In genomic region chr6:41846666-41847237, GRCh38 we compare ENCODE assay signal across 8 cellular contexts. TPM values are rescaled to one million over a fixed set of nuclear protein-coding genes. Genes with fewer than 3 reads are reported as not detected.
DNase-seq lines count a peak whose midpoint lies in the region; ATAC-seq and TF ChIP-seq lines count a peak whose summit lies in the region.

No MANE protein-coding gene starts in this region.

- no peaks in the 10 kb centered on the region for H3K27me3 Mint-ChIP-seq in activated naive CD4-positive, alpha-beta T cell treated with anti-CD3 and anti-CD28 coated beads for 36 hours (ENCODE audit: low read depth)
- no peaks in the 10 kb centered on the region for H3K27me3 Mint-ChIP-seq in glutamatergic neuron (ENCODE audit: unreplicated experiment)

- no peaks in the 10 kb centered on the region for H4K20me1 ChIP-seq in MM.1S (ENCODE audit: insufficient read depth, low read length)
- H4K20me1 ChIP-seq in SK-N-SH (ENCODE audit: insufficient read depth): no peaks in the 10 kb centered on the region

- intact Hi-C loops in activated naive CD4-positive, alpha-beta T cell treated with anti-CD3 and anti-CD28 coated beads for 36 hours (cut with micrococcal nuclease): loop anchor here (1.0 to 2.0 kb wide), 7 partner anchors 48 to 320 kb away; partner anchors contain the start of genes BYSL, MED20, PRICKLE4 and USP49

- POLR2A ChIA-PET in SK-N-SH (lab: Yijun Ruan, JAX): no interaction called here

- H3K4me1 Mint-ChIP-seq in activated naive CD4-positive, alpha-beta T cell treated with anti-CD3 and anti-CD28 coated beads for 36 hours (ENCODE audit: low read depth): peaks cover 5% of the 10 kb centered on the region
- H3K4me1 Mint-ChIP-seq in glutamatergic neuron (ENCODE audit: low read depth, unreplicated experiment): no peaks in the 10 kb centered on the region

- DNase-seq in SIG-M5 treated with dmso at 0.1 percent for 504 hours (lab: John Stamatoyannopoulos, UW; ENCODE audit: unreplicated experiment) (peak; percentile 86), SIG-M5 (lab: John Stamatoyannopoulos, UW) (no peak), MM.1S (peak; percentile 46), SK-N-SH (peak; percentile 70), glutamatergic neuron (peak; percentile 55), retina (peak; percentile 26)
- peak; percentile 81 for DNase-seq in activated naive CD4-positive, alpha-beta T cell treated with anti-CD3 and anti-CD28 coated beads for 36 hours

- no peaks in the 10 kb centered on the region for H3K27me3 ChIP-seq in MM.1S (replicated peaks; ENCODE audit: insufficient read depth, low read length)
- H3K27me3 ChIP-seq in SK-N-SH (ENCODE audit: insufficient read depth): no peaks in the 10 kb centered on the region

- TF ChIP-seq CTCF in MM.1S (IDR thresholded peaks at IDR 0.05; ENCODE audit: low read length) (peak; percentile 86), SK-N-SH (IDR thresholded peaks at IDR 0.05) (peak; percentile 88), glutamatergic neuron (IDR thresholded peaks at IDR 0.05; ENCODE audit: partially characterized antibody, unreplicated experiment) (peak; percentile 66)

- H3K9ac ChIP-seq in MM.1S (ENCODE audit: low read length) (no peak overlapping the region), SK-N-SH (peak overlapping the region; percentile 23; the same call in 1 of the 2 replicates)

- no peaks in the 10 kb centered on the region for H3K9me3 Mint-ChIP-seq in activated naive CD4-positive, alpha-beta T cell treated with anti-CD3 and anti-CD28 coated beads for 36 hours
- H3K9me3 Mint-ChIP-seq in glutamatergic neuron (ENCODE audit: unreplicated experiment): no peaks in the 10 kb centered on the region

- no peak overlapping the region for H3K27ac Mint-ChIP-seq in activated naive CD4-positive, alpha-beta T cell treated with anti-CD3 and anti-CD28 coated beads for 36 hours
- H3K27ac Mint-ChIP-seq in glutamatergic neuron (ENCODE audit: unreplicated experiment): peak overlapping the region; percentile 67

- H3K36me3 ChIP-seq in MM.1S (replicated peaks; ENCODE audit: insufficient read depth, low read length) (no peaks in the 10 kb centered on the region), SK-N-SH (replicated peaks in 1 of 2; ENCODE audit: control insufficient read depth in 1 of 2, insufficient read depth in 2 of 2, low read length in 1 of 2) (no peaks in the 10 kb centered on the region)

- TF ChIP-seq EP300 in SK-N-SH (IDR thresholded peaks at IDR 0.05; ENCODE audit: borderline replicate concordance in 1 of 2, low read depth in 1 of 2, low read length in 1 of 2): no peak

- H3K27ac ChIP-seq in MM.1S (ENCODE audit: low read length) (no peak overlapping the region), SK-N-SH (ENCODE audit: low read depth in 2 of 2, low read length in 1 of 2) (peak overlapping the region; percentile 83 to 86)

- H3K79me2 ChIP-seq in MM.1S (ENCODE audit: low read length): peaks cover 5% of the 10 kb centered on the region; the same call in 1 of the 2 replicates
- H3K79me2 ChIP-seq in SK-N-SH (ENCODE audit: insufficient read depth): no peaks in the 10 kb centered on the region

- no peak for ATAC-seq in GM19452 (IDR thresholded peaks at IDR 0.05; ENCODE audit: unreplicated experiment)

- no peaks in the 10 kb centered on the region for H3K4me1 ChIP-seq in MM.1S (ENCODE audit: low read length)
- no peaks in the 10 kb centered on the region for H3K4me1 ChIP-seq in SK-N-SH (ENCODE audit: control insufficient read depth in 1 of 2, insufficient read depth in 2 of 2, low read depth in 1 of 2, low read length in 1 of 2)

- no peak overlapping the region for H3K4me3 ChIP-seq in MM.1S (ENCODE audit: low read length)
- H3K4me3 ChIP-seq in SK-N-SH (ENCODE audit: low read depth in 2 of 2, low read length in 1 of 2): no peak overlapping the region

- H2AFZ ChIP-seq in MM.1S (ENCODE audit: low read length) (no peak overlapping the region), SK-N-SH (ENCODE audit: low read depth) (peak overlapping the region; percentile 68)

- H3K9me2 ChIP-seq in MM.1S (replicated peaks; ENCODE audit: insufficient read depth, low read length) (no peaks in the 10 kb centered on the region), SK-N-SH (no peaks in the 10 kb centered on the region)

- CTCF ChIA-PET in SK-N-SH (lab: Yijun Ruan, JAX): interaction anchor here (0.6 to 3.0 kb wide), 25 partner anchors 9 to 478 kb away, joined by 3 to 15 read pairs (median 4); partner anchors contain the start of genes BYSL, CCND3, MED20 and TOMM6
- CTCF ChIA-PET in activated naive CD4-positive, alpha-beta T cell treated with anti-CD3 and anti-CD28 coated beads for 36 hours (lab: Charles Lee): interaction anchor here (0.6 to 5.6 kb wide), 22 partner anchors 10 to 320 kb away, joined by 3 to 75 read pairs (median 4); partner anchors contain the start of genes BYSL, MED20 and TOMM6

- H3K9me3 ChIP-seq in MM.1S (replicated peaks; ENCODE audit: insufficient read depth, low read length) (no peaks in the 10 kb centered on the region), SK-N-SH (no peaks in the 10 kb centered on the region)

- peaks cover 4% of the 10 kb centered on the region for H3K36me3 Mint-ChIP-seq in activated naive CD4-positive, alpha-beta T cell treated with anti-CD3 and anti-CD28 coated beads for 36 hours (ENCODE audit: low read depth)
- H3K36me3 Mint-ChIP-seq in glutamatergic neuron (ENCODE audit: unreplicated experiment): peaks cover 7% of the 10 kb centered on the region

- WGBS in SK-N-SH (ENCODE audit: low lambda C conversion rate): 8% methylated on average over 1 of the region's 1 CpG

- no peaks in the 10 kb centered on the region for H3F3A ChIP-seq in MM.1S (ENCODE audit: insufficient read depth, low read length)
- H3F3A ChIP-seq in SK-N-SH (replicated peaks; ENCODE audit: insufficient read depth): peaks cover 15% of the 10 kb centered on the region

- peak; percentile 84 for TF ChIP-seq RAD21 in SK-N-SH (IDR thresholded peaks at IDR 0.05; ENCODE audit: low read length)

- H3K4me2 ChIP-seq in MM.1S (ENCODE audit: low read depth, low read length) (no peak overlapping the region), SK-N-SH (peak overlapping the region; percentile 27; the same call in 1 of the 2 replicates)

- no peak overlapping the region for H3K4me3 Mint-ChIP-seq in activated naive CD4-positive, alpha-beta T cell treated with anti-CD3 and anti-CD28 coated beads for 36 hours
- no peak overlapping the region for H3K4me3 Mint-ChIP-seq in glutamatergic neuron (ENCODE audit: unreplicated experiment)

TF ChIP-seq in SK-N-SH, 30 proteins besides CTCF, POLR2A, EP300 and RAD21 (continues in another document):
- TF ChIP-seq ELF1 (IDR thresholded peaks at IDR 0.05) (no peak), FOSL2 (IDR thresholded peaks at IDR 0.05; ENCODE audit: borderline replicate concordance, low read depth) (peak; percentile 86; the same call in 1 of the 2 replicates), SMC3 (IDR thresholded peaks at IDR 0.05; ENCODE audit: low read depth, low read length) (peak; percentile 76), FOXM1 (IDR thresholded peaks at IDR 0.05; ENCODE audit: low read depth) (no peak), RCOR1 (IDR thresholded peaks at IDR 0.05; ENCODE audit: low read length) (no peak), MEF2A (IDR thresholded peaks at IDR 0.05; ENCODE audit: borderline replicate concordance, low read depth) (no peak), POLR2AphosphoS5 (IDR thresholded peaks at IDR 0.05; ENCODE audit: low read depth, low read length) (peak; percentile 15; the same call in 1 of the 2 replicates), TCF12 (IDR thresholded peaks at IDR 0.05) (peak; percentile 78), EZH2phosphoT487 (IDR thresholded peaks at IDR 0.05; ENCODE audit: borderline replicate concordance, low read depth) (no peak), REST (IDR thresholded peaks at IDR 0.05; ENCODE audit: low read depth, low read length) (no peak), GATA2 (CRISPR knock-in tag; IDR thresholded peaks at IDR 0.05) (no peak)

RNA-seq across cellular contexts. Expression of gene USP49, which starts 48.4 kb away (rescaled TPM):
- 2.4 and 3.7 TPM in 2 replicates for polyA plus RNA-seq in SK-N-SH (2012; rRNA removed)
- polyA plus RNA-seq in SK-N-SH (2012; cell fraction: cytosol; rRNA removed): 1.2 and 1.4 TPM in 2 replicates
- polyA plus RNA-seq in SK-N-SH (2012; cell fraction: nucleus; rRNA removed): 13.1 and 13.5 TPM in 2 replicates
- 1 to 10 TPM; 8.3 to 8.4 TPM for total RNA-seq in activated naive CD4-positive, alpha-beta T cell treated with anti-CD3 and anti-CD28 coated beads for 36 hours
- 14.7 TPM for total RNA-seq in glutamatergic neuron (ENCODE audit: unreplicated experiment)

RNA-seq across cellular contexts. Expression of gene TOMM6, which starts 59.3 kb away (rescaled TPM):
- polyA plus RNA-seq in SK-N-SH (2012; rRNA removed): 493 and 565 TPM in 2 replicates
- 608 and 661 TPM in 2 replicates for polyA plus RNA-seq in SK-N-SH (2012; cell fraction: cytosol; rRNA removed)
- 171 and 252 TPM in 2 replicates for polyA plus RNA-seq in SK-N-SH (2012; cell fraction: nucleus; rRNA removed)
- total RNA-seq in activated naive CD4-positive, alpha-beta T cell treated with anti-CD3 and anti-CD28 coated beads for 36 hours: 100 to 1,000 TPM; 285 to 299 TPM
- total RNA-seq in glutamatergic neuron (ENCODE audit: unreplicated experiment): 111 TPM
